Comparison of ENCODE assay signal across 13 cellular contexts in genomic region chr2:232439758-232440135, GRCh38. TPM values are rescaled to one million over a fixed set of nuclear protein-coding genes. Genes with fewer than 3 reads are reported as not detected.
DNase-seq lines count a peak whose midpoint lies in the region; ATAC-seq and TF ChIP-seq lines count a peak whose summit lies in the region.
"Had no signal": no experiment of that assay in that cellular context is flagged by ENCODE, and none has a peak within 500 bp of the region (broad histone marks: within the 10 kb centered on the region; RNA-seq: fewer than 3 reads in every experiment).

No MANE protein-coding gene starts in this region.

- in situ Hi-C loops in KBM-7 (cut with MboI; ENCODE audit: low pct_unique_long_range_greater_than_20kb, low sequenced_read_pairs), result no loop called here

- no peaks in the 10 kb centered on the region for H3K36me3 Mint-ChIP-seq in endothelial cell (ENCODE audit: low read depth, unreplicated experiment)
- H3K36me3 Mint-ChIP-seq in CD8-positive, alpha-beta T cell, result no peaks in the 10 kb centered on the region
- H3K36me3 Mint-ChIP-seq: immature natural killer cell had no signal

- H3K4me3 Mint-ChIP-seq in endothelial cell (ENCODE audit: unreplicated experiment), result no peak overlapping the region
- no peak overlapping the region for H3K4me3 Mint-ChIP-seq in CD8-positive, alpha-beta T cell
- H3K4me3 Mint-ChIP-seq: activated CD4-positive, alpha-beta T cell treated with anti-CD3 and anti-CD28 coated beads, Interleukin-2, amount 10 ng/mL, durations not matched to agents 24 days and 14 days had no signal

- H3K4me2 ChIP-seq in osteoblast (ENCODE audit: insufficient read depth, low read length), result no peak overlapping the region

- TF ChIP-seq CTCF in endothelial cell (IDR thresholded peaks at IDR 0.05; ENCODE audit: unreplicated experiment), result peak; percentile 44
- peak; percentile 4 for TF ChIP-seq CTCF in osteoblast (IDR thresholded peaks at IDR 0.05; ENCODE audit: extremely low read depth, low read depth, low read length)
- TF ChIP-seq CTCF in omental fat pad (IDR thresholded peaks at IDR 0.05), result no peak
- no peak for TF ChIP-seq CTCF in CD8-positive, alpha-beta T cell (IDR thresholded peaks at IDR 0.05)

- no peaks in the 10 kb centered on the region for H3K9me3 Mint-ChIP-seq in endothelial cell (ENCODE audit: unreplicated experiment)
- H3K9me3 Mint-ChIP-seq in CD8-positive, alpha-beta T cell, result no peaks in the 10 kb centered on the region
- H3K9me3 Mint-ChIP-seq: activated CD4-positive, alpha-beta T cell treated with anti-CD3 and anti-CD28 coated beads, Interleukin-2, amount 10 ng/mL, durations not matched to agents 24 days and 14 days; immature natural killer cell had no signal

- no peaks in the 10 kb centered on the region for H3K4me1 Mint-ChIP-seq in endothelial cell (ENCODE audit: unreplicated experiment)
- H3K4me1 Mint-ChIP-seq in CD8-positive, alpha-beta T cell (ENCODE audit: low read depth), result peaks cover 5% of the 10 kb centered on the region

- no peaks in the 10 kb centered on the region for H3K79me2 ChIP-seq in osteoblast (ENCODE audit: insufficient read depth, low read length)

- peak; percentile 7 for DNase-seq in Daoy (ENCODE audit: low read depth)
- peak; percentile 1 for DNase-seq in KBM-7
- DNase-seq in endothelial cell (ENCODE audit: low spot score), result no peak
- DNase-seq in osteoblast (ENCODE audit: insufficient read length, low spot score, missing footprints), result peak; percentile 43
- no peak for DNase-seq in omental fat pad (ENCODE audit: low spot score)
- no peak for DNase-seq in CD8-positive, alpha-beta T cell
- no peak for DNase-seq in cortex of kidney (lab: John Stamatoyannopoulos, UW)

- no peaks in the 10 kb centered on the region for H3K9me3 ChIP-seq in osteoblast (ENCODE audit: low read depth, low read length)
- H3K9me3 ChIP-seq in CD8-positive, alpha-beta T cell (ENCODE audit: low read length), result no peaks in the 10 kb centered on the region
- H3K9me3 ChIP-seq: tibial artery had no signal

- H3K4me3 ChIP-seq in osteoblast (ENCODE audit: insufficient read depth, low read length), result no peak overlapping the region
- no peak overlapping the region for H3K4me3 ChIP-seq in CD8-positive, alpha-beta T cell (ENCODE audit: low read depth, low read length)
- H3K4me3 ChIP-seq: tibial artery had no signal

- intact Hi-C loops in CD8-positive, alpha-beta T cell (cut with DNase I, micrococcal nuclease), result loop anchor here (1.0 to 5.0 kb wide), 5 partner anchors 83 to 533 kb away; no protein-coding TSS in a partner anchor

- peaks cover 15% of the 10 kb centered on the region for H3K27me3 Mint-ChIP-seq in endothelial cell (ENCODE audit: unreplicated experiment)
- no peaks in the 10 kb centered on the region for H3K27me3 Mint-ChIP-seq in CD8-positive, alpha-beta T cell (ENCODE audit: low read depth)
- H3K27me3 Mint-ChIP-seq: activated CD4-positive, alpha-beta T cell treated with anti-CD3 and anti-CD28 coated beads, Interleukin-2, amount 10 ng/mL, durations not matched to agents 24 days and 14 days had no signal

- no peaks in the 10 kb centered on the region for H3K4me1 ChIP-seq in osteoblast (ENCODE audit: insufficient read depth, low read length)
- no peaks in the 10 kb centered on the region for H3K4me1 ChIP-seq in CD8-positive, alpha-beta T cell (ENCODE audit: insufficient read depth, low read length)

- POLR2A ChIA-PET in CD8-positive, alpha-beta T cell (lab: Charles Lee), result no interaction called here

- no peaks in the 10 kb centered on the region for H4K20me1 ChIP-seq in osteoblast (ENCODE audit: insufficient read depth, low read length)

- no peak overlapping the region for H3K27ac ChIP-seq in osteoblast (ENCODE audit: low read depth, low read length)
- no peak overlapping the region for H3K27ac ChIP-seq in CD8-positive, alpha-beta T cell (ENCODE audit: low read depth, low read length)
- H3K27ac ChIP-seq: tibial artery had no signal

- H3K27ac Mint-ChIP-seq in endothelial cell (ENCODE audit: unreplicated experiment), result no peak overlapping the region
- no peak overlapping the region for H3K27ac Mint-ChIP-seq in CD8-positive, alpha-beta T cell
- H3K27ac Mint-ChIP-seq: activated CD4-positive, alpha-beta T cell treated with anti-CD3 and anti-CD28 coated beads, Interleukin-2, amount 10 ng/mL, durations not matched to agents 24 days and 14 days; immature natural killer cell had no signal

- ATAC-seq in GM18909 (IDR thresholded peaks at IDR 0.05; ENCODE audit: poor library complexity, unreplicated experiment) (no peak), omental fat pad (ENCODE audit: low FRiP score) (no peak)
- no peak for ATAC-seq in CD8-positive, alpha-beta T cell

- CTCF ChIA-PET in CD8-positive, alpha-beta T cell (lab: Charles Lee), result interaction anchor here (0.6 to 3.9 kb wide), 13 partner anchors 8 to 812 kb away, joined by 3 to 23 read pairs (median 4); no protein-coding TSS in a partner anchor

- no peaks in the 10 kb centered on the region for H3K36me3 ChIP-seq in osteoblast (ENCODE audit: insufficient read depth, low read length)
- no peaks in the 10 kb centered on the region for H3K36me3 ChIP-seq in CD8-positive, alpha-beta T cell (ENCODE audit: insufficient read depth, low read length)
- H3K36me3 ChIP-seq: tibial artery had no signal

- H2AFZ ChIP-seq in osteoblast (ENCODE audit: low read length), result no peak overlapping the region

- H3K27me3 ChIP-seq in osteoblast (ENCODE audit: insufficient read depth, low read length), result peaks cover 8% of the 10 kb centered on the region
- no peaks in the 10 kb centered on the region for H3K27me3 ChIP-seq in CD8-positive, alpha-beta T cell (ENCODE audit: insufficient read depth, low read length)

RNA-seq across cellular contexts. Expression of gene ALPI, which starts 16.2 kb away (rescaled TPM):
- not detected in 2 replicates for total RNA-seq in Daoy (2014; rRNA removed; shearing (Covaris generic))
- total RNA-seq in endothelial cell (ENCODE audit: unreplicated experiment) (not detected), osteoblast (not detected in 2 replicates), omental fat pad (not detected)
- not detected for total RNA-seq in CD8-positive, alpha-beta T cell
- total RNA-seq: activated CD4-positive, alpha-beta T cell treated with anti-CD3 and anti-CD28 coated beads, Interleukin-2, amount 10 ng/mL, durations not matched to agents 24 days and 14 days; myocyte; skeletal muscle tissue had no signal

RNA-seq across cellular contexts. Expression of gene ALPG, which starts 33.1 kb away (rescaled TPM):
- not detected in 2 replicates for total RNA-seq in Daoy (2014; rRNA removed; shearing (Covaris generic))
- not detected for total RNA-seq in endothelial cell (ENCODE audit: unreplicated experiment)
- total RNA-seq in osteoblast, result not detected in 2 replicates
- total RNA-seq in omental fat pad, result not detected
- not detected for total RNA-seq in CD8-positive, alpha-beta T cell
- total RNA-seq: activated CD4-positive, alpha-beta T cell treated with anti-CD3 and anti-CD28 coated beads, Interleukin-2, amount 10 ng/mL, durations not matched to agents 24 days and 14 days; myocyte; skeletal muscle tissue had no signal

RNA-seq across cellular contexts. Expression of gene ECEL1, which starts 47.9 kb away (rescaled TPM):
- not detected in 2 replicates for total RNA-seq in Daoy (2014; rRNA removed; shearing (Covaris generic))
- total RNA-seq in endothelial cell (ENCODE audit: unreplicated experiment) (not detected), osteoblast (not detected in 2 replicates), omental fat pad (1 to 10 TPM in 2 of 4 donors, under 1 TPM in 1, not detected in 1; 0.19 to 1.1 (median 1.0) TPM)
- not detected for total RNA-seq in CD8-positive, alpha-beta T cell
- total RNA-seq: myocyte had no signal

Comparison
In these comparisons a context has a peak if more than half of its experiments do, and no peak if none do; other contexts are left out.
1. DNase-seq: peak in Daoy (single experiment), KBM-7 (single experiment) and osteoblast (single experiment); none in endothelial cell (single experiment), omental fat pad (single experiment), CD8-positive, alpha-beta T cell (0 of 7) and cortex of kidney (single experiment).
2. CTCF ChIP-seq: peak in endothelial cell (single experiment) and osteoblast (single experiment); none in omental fat pad (0 of 3) and CD8-positive, alpha-beta T cell (single experiment).